ENCODE assay signal across 8 cellular contexts in the genomic region with DNA sequence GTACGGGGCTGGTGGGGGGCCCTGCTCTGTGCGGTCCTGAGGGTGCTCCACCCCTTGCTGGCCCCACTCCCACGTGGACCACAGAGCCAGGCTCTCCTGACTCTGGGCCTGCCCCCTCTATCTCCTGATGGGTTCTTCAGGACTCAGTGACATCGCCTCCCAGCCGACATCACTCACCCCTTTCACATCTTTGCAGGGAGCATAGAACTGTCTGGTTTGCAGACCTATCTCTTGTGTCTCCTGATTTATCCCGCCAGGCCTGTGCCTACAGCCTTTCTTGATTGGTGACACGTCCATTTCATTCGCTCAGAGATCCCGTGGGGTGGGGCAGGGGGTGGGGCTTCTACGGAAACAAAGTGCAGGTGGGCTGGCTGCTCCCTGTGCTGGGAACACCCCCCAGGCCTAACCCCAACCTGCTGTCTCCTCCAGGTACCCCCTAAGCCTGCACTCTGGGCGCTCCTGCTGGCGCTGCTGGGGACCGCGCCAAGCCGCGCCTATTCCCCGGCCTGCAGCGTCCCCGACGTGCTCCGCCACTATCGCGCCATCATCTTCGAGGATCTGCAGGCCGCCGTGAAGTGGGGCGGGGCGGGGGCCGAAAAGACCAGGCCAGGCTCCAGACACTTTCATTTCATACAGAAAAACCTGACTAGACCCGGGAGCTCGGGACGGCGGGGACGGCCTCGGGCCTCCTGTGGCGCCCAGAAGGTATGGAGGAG. TPM values are rescaled to one million over a fixed set of nuclear protein-coding genes. Genes with fewer than 3 reads are reported as not detected.
A peak's percentile ranks its signal among the peaks of the same experiment; 100 is the strongest.
DNase-seq lines count a peak whose midpoint lies in the region; ATAC-seq and TF ChIP-seq lines count a peak whose summit lies in the region.

No MANE protein-coding gene starts in this region.

- H3K27ac Mint-ChIP-seq in Calu3 (ENCODE audit: unreplicated experiment), result no peak overlapping the region
- H3K27ac Mint-ChIP-seq in activated CD8-positive, alpha-beta T cell treated with anti-CD3 and anti-CD28 coated beads, Interleukin-2, amount 10 ng/mL, durations not matched to agents 7 days and 5 days, result peak overlapping the region; percentile 99

- DNase-seq in Calu3, result no peak
- peak; percentile 47 for DNase-seq in activated CD8-positive, alpha-beta T cell treated with anti-CD3 and anti-CD28 coated beads, Interleukin-2, amount 10 ng/mL, durations not matched to agents 7 days and 5 days
- no peak for DNase-seq in lower lobe of right lung
- no peak for DNase-seq in NCI-H226
- no peak for DNase-seq in mucosa of gallbladder (ENCODE audit: low spot score)

- peaks cover 66% of the 10 kb centered on the region for H3K36me3 Mint-ChIP-seq in Calu3 (ENCODE audit: insufficient read depth, unreplicated experiment)
- peaks cover 21% of the 10 kb centered on the region for H3K36me3 Mint-ChIP-seq in activated CD8-positive, alpha-beta T cell treated with anti-CD3 and anti-CD28 coated beads, Interleukin-2, amount 10 ng/mL, durations not matched to agents 7 days and 5 days (ENCODE audit: low read depth)

- H3K9me3 ChIP-seq in HUES6 (ENCODE audit: control insufficient read depth, insufficient read depth, low read depth, low read length), result no peaks in the 10 kb centered on the region
- H3K9me3 ChIP-seq in lower lobe of right lung, result no peaks in the 10 kb centered on the region

- no peak for ATAC-seq in activated CD8-positive, alpha-beta T cell treated with anti-CD3 and anti-CD28 coated beads, Interleukin-2, amount 10 ng/mL, durations not matched to agents 7 days and 5 days
- ATAC-seq in lower lobe of right lung (no peak), GM18909 (IDR thresholded peaks at IDR 0.05; ENCODE audit: poor library complexity, unreplicated experiment) (no peak), HG02973 (IDR thresholded peaks at IDR 0.05; ENCODE audit: unreplicated experiment) (no peak)

- H3K27ac ChIP-seq in HUES6 (ENCODE audit: low read depth, low read length), result no peak overlapping the region
- H3K27ac ChIP-seq in lower lobe of right lung, result peak overlapping the region; percentile 86

- POLR2A ChIA-PET in activated CD8-positive, alpha-beta T cell treated with anti-CD3 and anti-CD28 coated beads, Interleukin-2, amount 10 ng/mL, durations not matched to agents 7 days and 5 days (lab: Charles Lee), result interaction anchor here (0.6 to 6.0 kb wide), 11 partner anchors 13 to 69 kb away, joined by 3 to 77 read pairs (median 4); a partner anchor contains a TSS

- no peak overlapping the region for H3K9ac ChIP-seq in HUES6 (ENCODE audit: low read length)

- H3K4me3 ChIP-seq in HUES6 (ENCODE audit: low read depth, low read length) (peak overlapping the region; percentile 80), lower lobe of right lung (peak overlapping the region; percentile 66)

- CTCF ChIA-PET in Calu3 (lab: Charles Lee), result interaction anchor here (0.6 to 2.5 kb wide), 12 partner anchors 10 to 500 kb away, joined by 3 to 33 read pairs (median 10); a partner anchor contains a TSS
- CTCF ChIA-PET in activated CD8-positive, alpha-beta T cell treated with anti-CD3 and anti-CD28 coated beads, Interleukin-2, amount 10 ng/mL, durations not matched to agents 7 days and 5 days (lab: Charles Lee), result interaction anchor here (0.9 to 7.5 kb wide), 27 partner anchors 10 to 500 kb away, joined by 3 to 197 read pairs (median 9); a partner anchor contains a TSS

- H3K4me1 ChIP-seq in HUES6 (ENCODE audit: control insufficient read depth, insufficient read depth, low read length), result peaks cover 39% of the 10 kb centered on the region
- peaks cover 51% of the 10 kb centered on the region for H3K4me1 ChIP-seq in lower lobe of right lung

- intact Hi-C loops in Calu3 (cut with micrococcal nuclease; ENCODE audit: unreplicated experiment) (loop anchor here (5.0 kb wide), 1 partner anchor 85 kb away; no protein-coding TSS in a partner anchor), lower lobe of right lung (cut with DNase I) (no loop called here)

- H3K9me3 Mint-ChIP-seq in Calu3 (ENCODE audit: low read depth, unreplicated experiment), result no peaks in the 10 kb centered on the region
- no peaks in the 10 kb centered on the region for H3K9me3 Mint-ChIP-seq in activated CD8-positive, alpha-beta T cell treated with anti-CD3 and anti-CD28 coated beads, Interleukin-2, amount 10 ng/mL, durations not matched to agents 7 days and 5 days (ENCODE audit: insufficient read depth)

- H3K36me3 ChIP-seq in HUES6 (ENCODE audit: control insufficient read depth, insufficient read depth, low read length), result peaks cover 20% of the 10 kb centered on the region
- H3K36me3 ChIP-seq in lower lobe of right lung, result peaks cover 23% of the 10 kb centered on the region

- TF ChIP-seq CTCF in Calu3 (IDR thresholded peaks at IDR 0.05; ENCODE audit: unreplicated experiment), result no peak
- TF ChIP-seq CTCF in lower lobe of right lung (IDR thresholded peaks at IDR 0.05), result no peak

- peaks cover 6% of the 10 kb centered on the region for H3K4me1 Mint-ChIP-seq in Calu3 (ENCODE audit: low read depth, unreplicated experiment)
- peaks cover 81% of the 10 kb centered on the region for H3K4me1 Mint-ChIP-seq in activated CD8-positive, alpha-beta T cell treated with anti-CD3 and anti-CD28 coated beads, Interleukin-2, amount 10 ng/mL, durations not matched to agents 7 days and 5 days (ENCODE audit: low read depth)

- H3K27me3 ChIP-seq in HUES6 (ENCODE audit: control insufficient read depth, insufficient read depth, low read length) (peaks cover 57% of the 10 kb centered on the region), lower lobe of right lung (ENCODE audit: low read depth) (peaks cover 38% of the 10 kb centered on the region)

- H3K27me3 Mint-ChIP-seq in Calu3 (ENCODE audit: unreplicated experiment), result peaks cover 33% of the 10 kb centered on the region
- H3K27me3 Mint-ChIP-seq in activated CD8-positive, alpha-beta T cell treated with anti-CD3 and anti-CD28 coated beads, Interleukin-2, amount 10 ng/mL, durations not matched to agents 7 days and 5 days (ENCODE audit: low read depth), result no peaks in the 10 kb centered on the region

- no TSS peak for BruUV-seq in Calu3 (replicated peaks; lab: Mats Ljungman, UMichigan)

- peak overlapping the region; percentile 77 for H3K4me3 Mint-ChIP-seq in Calu3 (ENCODE audit: low read depth, unreplicated experiment)
- peak overlapping the region; percentile 76 for H3K4me3 Mint-ChIP-seq in activated CD8-positive, alpha-beta T cell treated with anti-CD3 and anti-CD28 coated beads, Interleukin-2, amount 10 ng/mL, durations not matched to agents 7 days and 5 days

RNA-seq across cellular contexts. Expression of a gene that starts 1.7 kb away (rescaled TPM):
- 4.9 and 5.0 TPM in 2 replicates for total RNA-seq in Calu3 (2022)
- total RNA-seq in activated CD8-positive, alpha-beta T cell treated with anti-CD3 and anti-CD28 coated beads, Interleukin-2, amount 10 ng/mL, durations not matched to agents 7 days and 5 days, result 1 to 10 TPM; 6.4 to 7.6 TPM
- 1.2 TPM for total RNA-seq in lower lobe of right lung
- 1.7 TPM for total RNA-seq in mucosa of gallbladder

RNA-seq across cellular contexts. Expression of a gene that starts 11.8 kb away (rescaled TPM):
- total RNA-seq in Calu3 (2022) (not detected in 2 replicates), lower lobe of right lung (48.3 TPM), mucosa of gallbladder (30.1 TPM)
- total RNA-seq in activated CD8-positive, alpha-beta T cell treated with anti-CD3 and anti-CD28 coated beads, Interleukin-2, amount 10 ng/mL, durations not matched to agents 7 days and 5 days, result under 1 TPM; 0.13 to 0.21 TPM

RNA-seq across cellular contexts. Expression of a gene that starts 25.3 kb away (rescaled TPM):
- total RNA-seq in Calu3 (2022) (39.9 and 43.7 TPM in 2 replicates), lower lobe of right lung (38.8 TPM), mucosa of gallbladder (64.2 TPM)
- 10 to 100 TPM; 49.6 to 55.3 TPM for total RNA-seq in activated CD8-positive, alpha-beta T cell treated with anti-CD3 and anti-CD28 coated beads, Interleukin-2, amount 10 ng/mL, durations not matched to agents 7 days and 5 days

RNA-seq across cellular contexts. Expression of a gene that starts 41.7 kb away (rescaled TPM):
- total RNA-seq in Calu3 (2022), result 17.2 and 17.8 TPM in 2 replicates
- 100 to 1,000 TPM; 130 to 135 TPM for total RNA-seq in activated CD8-positive, alpha-beta T cell treated with anti-CD3 and anti-CD28 coated beads, Interleukin-2, amount 10 ng/mL, durations not matched to agents 7 days and 5 days
- 57.5 TPM for total RNA-seq in lower lobe of right lung
- total RNA-seq in mucosa of gallbladder, result 18.2 TPM

RNA-seq across cellular contexts. Expression of a gene that starts 42.2 kb away (rescaled TPM):
- total RNA-seq in Calu3 (2022) (0.17 and 0.33 TPM in 2 replicates), lower lobe of right lung (2.6 TPM), mucosa of gallbladder (1.7 TPM)
- 1 to 10 TPM; 1.5 to 2.0 TPM for total RNA-seq in activated CD8-positive, alpha-beta T cell treated with anti-CD3 and anti-CD28 coated beads, Interleukin-2, amount 10 ng/mL, durations not matched to agents 7 days and 5 days

Comparison
In these comparisons a context has a peak if more than half of its experiments do, and no peak if none do; other contexts are left out.
1. RNA of a gene that starts 11.8 kb away (total RNA-seq): 48.3 TPM in lower lobe of right lung (single experiment) and 30.1 TPM in mucosa of gallbladder (single experiment); 0.13 to 0.21 TPM in activated CD8-positive, alpha-beta T cell treated with anti-CD3 and anti-CD28 coated beads, Interleukin-2, amount 10 ng/mL, durations not matched to agents 7 days and 5 days and not detected in Calu3; every median in the first group is over 10 times any median in the second.